ENCODE assay signal across 17 cellular contexts in genomic region chr13:86109107-86109506, GRCh38.
DNase-seq lines count a peak whose midpoint lies in the region; ATAC-seq, FAIRE-seq and TF ChIP-seq lines count a peak whose summit lies in the region.
"Had no signal": no experiment of that assay in that cellular context is flagged by ENCODE, and none has a peak within 500 bp of the region (broad histone marks: within the 10 kb centered on the region; RNA-seq: fewer than 3 reads in every experiment).

No MANE protein-coding gene starts in this region.

- H3K4me2 ChIP-seq in Karpas-422 (ENCODE audit: low read depth, low read length, poor library complexity, severe bottlenecking) (peak overlapping the region; percentile 23), OCI-LY1 (ENCODE audit: low read length) (no peak overlapping the region), GM12878 (ENCODE audit: control insufficient read depth, insufficient read depth) (no peak overlapping the region)

- peak; percentile 44; the same call in 2 of the 3 replicates for ATAC-seq in GM12878
- ATAC-seq: HCT116 had no signal

- no peaks in the 10 kb centered on the region for H3K27me3 Mint-ChIP-seq in activated CD4-positive, alpha-beta T cell treated with anti-CD3 and anti-CD28 coated beads, Interleukin-2, amount 10 ng/mL, durations not matched to agents 24 days and 14 days
- H3K27me3 Mint-ChIP-seq: CD4-positive, alpha-beta memory T cell had no signal

- BruUV-seq in GM12878 (replicated peaks; lab: Mats Ljungman, UMichigan): no TSS peak

- 0 out of 2 replicates have a peak overlapping the region, but pooled peaks have one; percentile 21 for H3K9ac ChIP-seq in Karpas-422 (ENCODE audit: low read length)
- no peak overlapping the region for H3K9ac ChIP-seq in OCI-LY1 (ENCODE audit: low read length)
- H3K9ac ChIP-seq in GM12878 (ENCODE audit: control insufficient read depth, insufficient read depth, low read length): no peak overlapping the region
- H3K9ac ChIP-seq: GM23248 had no signal

- 0% methylated on average over 1 of the region's 1 CpG for WGBS in GM12878 (ENCODE audit: insufficient coverage, insufficient replicate concordance, low lambda C conversion rate, missing lambda C conversion rate)

- no peak overlapping the region for H3K27ac Mint-ChIP-seq in activated CD4-positive, alpha-beta T cell treated with anti-CD3 and anti-CD28 coated beads, Interleukin-2, amount 10 ng/mL, durations not matched to agents 24 days and 14 days
- H3K27ac Mint-ChIP-seq: CD4-positive, alpha-beta memory T cell; H9 had no signal

- CTCF ChIA-PET in GM12878 (lab: Yijun Ruan, JAX): no interaction called here

- peak overlapping the region; percentile 93 for H2AFZ ChIP-seq in Karpas-422 (ENCODE audit: low read length)
- H2AFZ ChIP-seq in OCI-LY1 (ENCODE audit: low read length): peak overlapping the region; percentile 31; the same call in 1 of the 2 replicates
- no peak overlapping the region for H2AFZ ChIP-seq in GM12878 (ENCODE audit: control insufficient read depth, low read depth, low read length)
- H2AFZ ChIP-seq: GM23248 had no signal

- H3K9me3 Mint-ChIP-seq in activated CD4-positive, alpha-beta T cell treated with anti-CD3 and anti-CD28 coated beads, Interleukin-2, amount 10 ng/mL, durations not matched to agents 24 days and 14 days: peaks cover 11% of the 10 kb centered on the region

- TF ChIP-seq POLR2A in GM12878 (IDR thresholded peaks at IDR 0.05; ENCODE audit: low read depth, low read length): no peak

- H3K4me3 Mint-ChIP-seq in activated CD4-positive, alpha-beta T cell treated with anti-CD3 and anti-CD28 coated beads, Interleukin-2, amount 10 ng/mL, durations not matched to agents 24 days and 14 days: no peak overlapping the region
- H3K4me3 Mint-ChIP-seq: H9 had no signal

- H3F3A ChIP-seq in OCI-LY1 (ENCODE audit: insufficient read depth, low read length): no peaks in the 10 kb centered on the region

- no peaks in the 10 kb centered on the region for H3K79me2 ChIP-seq in Karpas-422 (ENCODE audit: low read length)
- no peaks in the 10 kb centered on the region for H3K79me2 ChIP-seq in OCI-LY1 (ENCODE audit: insufficient read depth, low read length)
- H3K79me2 ChIP-seq in GM12878 (ENCODE audit: control insufficient read depth, insufficient read depth, low read length): no peaks in the 10 kb centered on the region

- no peak for TF ChIP-seq CTCF in OCI-LY1 (IDR thresholded peaks at IDR 0.05; ENCODE audit: low read length)
- no peak for TF ChIP-seq CTCF in GM12878 (IDR thresholded peaks at IDR 0.05 in 2 of 3, conservative IDR thresholded peaks at IDR 0.05 in 1 of 3; ENCODE audit: control insufficient read depth in 2 of 3, extremely low read depth in 1 of 3, insufficient read depth in 1 of 3, low read depth in 3 of 3, low read length in 3 of 3)

- TF ChIP-seq EP300 in GM12878 (IDR thresholded peaks at IDR 0.05; ENCODE audit: borderline replicate concordance in 1 of 2, control insufficient read depth in 1 of 2, low read depth in 2 of 2, low read length in 2 of 2): no peak

- peak overlapping the region; percentile 31 for H3K4me3 ChIP-seq in Karpas-422 (ENCODE audit: low read length)
- H3K4me3 ChIP-seq in OCI-LY1 (ENCODE audit: low read depth, low read length, poor library complexity, severe bottlenecking): no peak overlapping the region
- no peak overlapping the region for H3K4me3 ChIP-seq in GM12878
- H3K4me3 ChIP-seq: GM23248 had no signal

- SMC1A ChIA-PET in GM12878 (lab: Charles Lee; ENCODE audit: uncharacterized antibody, unreplicated experiment): interaction anchor here (0.6 to 0.9 kb wide), 2 partner anchors 27 to 417 kb away, joined by 3 read pairs; no protein-coding TSS in a partner anchor

- intact Hi-C loops in GM12878 (cut with micrococcal nuclease; ENCODE audit: unreplicated experiment): no loop called here
- intact Hi-C loops in activated CD4-positive, alpha-beta T cell treated with anti-CD3 and anti-CD28 coated beads, Interleukin-2, amount 10 ng/mL, durations not matched to agents 24 days and 14 days (cut with micrococcal nuclease): no loop called here

- H3K36me3 Mint-ChIP-seq in activated CD4-positive, alpha-beta T cell treated with anti-CD3 and anti-CD28 coated beads, Interleukin-2, amount 10 ng/mL, durations not matched to agents 24 days and 14 days (ENCODE audit: low read depth): no peaks in the 10 kb centered on the region
- H3K36me3 Mint-ChIP-seq: CD4-positive, alpha-beta memory T cell had no signal

- no peak for TF ChIP-seq RAD21 in GM12878 (IDR thresholded peaks at IDR 0.05; ENCODE audit: insufficient read depth, low read depth, low read length)

- H3K27me3 ChIP-seq in Karpas-422 (ENCODE audit: low read length): no peaks in the 10 kb centered on the region
- H3K27me3 ChIP-seq in OCI-LY1 (ENCODE audit: insufficient read depth, low read length): no peaks in the 10 kb centered on the region
- H3K27me3 ChIP-seq in GM12878 (replicated peaks in 1 of 2; ENCODE audit: control insufficient read depth in 2 of 2, insufficient read depth in 2 of 2, low read length in 1 of 2): no peaks in the 10 kb centered on the region

- no peak for FAIRE-seq in GM12878 (lab: Jason Lieb, UNC)
- FAIRE-seq: GM19239 had no signal

- RAD21 ChIA-PET in GM12878 (lab: Charles Lee; ENCODE audit: unreplicated experiment): no interaction called here

- DNase-seq in Karpas-422: no peak
- DNase-seq in GM12878 (ENCODE audit: low read depth, low spot score): no peak
- no peak for DNase-seq in HuH-7 (ENCODE audit: low spot score)
- DNase-seq in T1000 (lab: John Stamatoyannopoulos, UW): no peak
- DNase-seq in NK-92 treated with Interleukin-12 subunit alpha and Interleukin-12 subunit beta, amount 100 ng/mL, for 24 hours (lab: John Stamatoyannopoulos, UW): no peak
- no peak for DNase-seq in activated CD4-positive, alpha-beta T cell treated with anti-CD3 and anti-CD28 coated beads, Interleukin-2, amount 10 ng/mL, durations not matched to agents 24 days and 14 days
- DNase-seq: C1 segment of cervical spinal cord; Calu3; CD4-positive, alpha-beta memory T cell; COR-L47; DMS153; DND-41; GM23248; H9 had no signal

- no peak overlapping the region for H3K27ac ChIP-seq in Karpas-422 (ENCODE audit: low read length)
- H3K27ac ChIP-seq in OCI-LY1 (ENCODE audit: low read depth, low read length, poor library complexity, severe bottlenecking): no peak overlapping the region
- H3K27ac ChIP-seq in GM12878 (ENCODE audit: control insufficient read depth, insufficient read depth): no peak overlapping the region
- H3K27ac ChIP-seq: GM23248 had no signal

- H4K20me1 ChIP-seq in Karpas-422 (ENCODE audit: insufficient read depth, low read depth, low read length) (no peaks in the 10 kb centered on the region), OCI-LY1 (ENCODE audit: insufficient read depth, low read length) (no peaks in the 10 kb centered on the region), GM12878 (ENCODE audit: control insufficient read depth, insufficient read depth) (no peaks in the 10 kb centered on the region)

- no peaks in the 10 kb centered on the region for H3K4me1 Mint-ChIP-seq in activated CD4-positive, alpha-beta T cell treated with anti-CD3 and anti-CD28 coated beads, Interleukin-2, amount 10 ng/mL, durations not matched to agents 24 days and 14 days
- H3K4me1 Mint-ChIP-seq: CD4-positive, alpha-beta memory T cell; H9 had no signal

- H3K9me2 ChIP-seq in Karpas-422 (replicated peaks; ENCODE audit: insufficient read depth, low read length) (no peaks in the 10 kb centered on the region), OCI-LY1 (ENCODE audit: low read depth, low read length) (no peaks in the 10 kb centered on the region)

- H3K36me3 ChIP-seq in Karpas-422 (ENCODE audit: insufficient read depth, low read length) (0 out of 2 replicates have a peak, but pooled peaks cover 4% of the 10 kb centered on the region), OCI-LY1 (ENCODE audit: insufficient read depth, low read length) (no peaks in the 10 kb centered on the region), GM12878 (ENCODE audit: control insufficient read depth in 2 of 2, insufficient read depth in 2 of 2, low read length in 1 of 2) (no peaks in the 10 kb centered on the region)

- in situ Hi-C loops in GM12878 (cut with MboI): no loop called here

- H3K9me3 ChIP-seq in Karpas-422 (ENCODE audit: low read length) (peaks cover 12% of the 10 kb centered on the region; the same call in 1 of the 2 replicates), OCI-LY1 (ENCODE audit: low read length) (no peaks in the 10 kb centered on the region), GM12878 (replicated peaks; ENCODE audit: control insufficient read depth, insufficient read depth, low read length) (no peaks in the 10 kb centered on the region)

- H3K4me1 ChIP-seq in Karpas-422 (ENCODE audit: low read length) (peaks cover 13% of the 10 kb centered on the region), OCI-LY1 (ENCODE audit: insufficient read depth, low read length, severe bottlenecking) (peaks cover 4% of the 10 kb centered on the region), GM12878 (ENCODE audit: control insufficient read depth, insufficient read depth, low read length) (no peaks in the 10 kb centered on the region)

- POLR2A ChIA-PET in GM12878 (lab: Charles Lee): no interaction called here

TF ChIP-seq in GM12878, 131 proteins besides CTCF, POLR2A, EP300 and RAD21 (continues in another document):
- TF ChIP-seq KAT2A (conservative IDR thresholded peaks at IDR 0.05; ENCODE audit: control insufficient read depth, low read depth, low read length) (no peak), TCF7 (IDR thresholded peaks at IDR 0.05; ENCODE audit: borderline replicate concordance) (no peak), E2F4 (IDR thresholded peaks at IDR 0.05; ENCODE audit: low read depth, low read length) (no peak), HDGF (IDR thresholded peaks at IDR 0.05) (no peak), RUNX3 (IDR thresholded peaks at IDR 0.05; ENCODE audit: low read length) (no peak), SMARCA5 (IDR thresholded peaks at IDR 0.05) (no peak), CBFB (IDR thresholded peaks at IDR 0.05; ENCODE audit: low read depth) (no peak)
